ENCODE assay signal across 8 cellular contexts in genomic region chr2:48343571-48344440, GRCh38. TPM values are rescaled to one million over a fixed set of nuclear protein-coding genes. Genes with fewer than 3 reads are reported as not detected.
DNase-seq lines count a peak whose midpoint lies in the region; ATAC-seq and TF ChIP-seq lines count a peak whose summit lies in the region.

No MANE protein-coding gene starts in this region.

- H3K4me3 ChIP-seq in heart left ventricle (peak overlapping the region in 8 of 12 donors; percentile 1 to 40 (median 20)), right cardiac atrium (ENCODE audit: low read length) (no peak overlapping the region), suprapubic skin (peak overlapping the region; percentile 3)

- H3K27ac ChIP-seq in heart left ventricle (peak overlapping the region in 11 of 12 donors; percentile 6 to 79 (median 38)), right cardiac atrium (ENCODE audit: low read length) (peak overlapping the region; percentile 45), suprapubic skin (peak overlapping the region; percentile 13)

- H3K4me1 Mint-ChIP-seq in activated B cell treated with CpG ODN at 0.5 μM for 24 hours: peaks cover 39% of the 10 kb centered on the region

- H3K27me3 ChIP-seq in heart left ventricle (no peaks in the 10 kb centered on the region), right cardiac atrium (ENCODE audit: control insufficient read depth, insufficient read depth) (no peaks in the 10 kb centered on the region), suprapubic skin (no peaks in the 10 kb centered on the region)

- peak in 1 of 4 donors; percentile 36 for ATAC-seq in heart left ventricle
- ATAC-seq in left cardiac atrium: no peak
- ATAC-seq in HG03280 (IDR thresholded peaks at IDR 0.05; ENCODE audit: unreplicated experiment): peak; percentile 82
- ATAC-seq in activated B cell treated with CpG ODN at 0.5 μM for 24 hours (ENCODE audit: low read depth): peak; percentile 50
- ATAC-seq in right cardiac atrium: no peak

- CTCF ChIA-PET in activated B cell treated with CpG ODN at 0.5 μM for 24 hours (lab: Charles Lee): no interaction called here

- H3K9me3 ChIP-seq in heart left ventricle: peaks cover 0 to 21% (median 15%) of the 10 kb centered on the region in 12 donors
- H3K9me3 ChIP-seq in right cardiac atrium (ENCODE audit: control insufficient read depth, low read length): no peaks in the 10 kb centered on the region
- H3K9me3 ChIP-seq in suprapubic skin: peaks cover under 1% of the 10 kb centered on the region

- POLR2A ChIA-PET in activated B cell treated with CpG ODN at 0.5 μM for 24 hours (lab: Charles Lee): no interaction called here

- WGBS in heart left ventricle, 4 donors: 61 to 73% (median 67%) methylated on average over 6 of the region's 6 CpGs
- WGBS in right cardiac atrium: 67% methylated on average over 6 of the region's 6 CpGs
- WGBS in suprapubic skin: 75% methylated on average over 6 of the region's 6 CpGs

- in situ Hi-C loops in GM13977 (cut with MboI; ENCODE audit: low pct_unique_long_range_greater_than_20kb, low sequenced_read_pairs, unreplicated experiment): no loop called here

- TF ChIP-seq CTCF in heart left ventricle (IDR thresholded peaks at IDR 0.05) (no peak), activated B cell treated with CpG ODN at 0.5 μM for 24 hours (IDR thresholded peaks at IDR 0.05) (no peak), suprapubic skin (IDR thresholded peaks at IDR 0.05) (no peak), GM13977 (IDR thresholded peaks at IDR 0.05; ENCODE audit: extremely low read depth, insufficient read depth, missing control alignments) (no peak)

- H3K27me3 Mint-ChIP-seq in activated B cell treated with CpG ODN at 0.5 μM for 24 hours: no peaks in the 10 kb centered on the region

- TF ChIP-seq POLR2A in heart left ventricle (IDR thresholded peaks at IDR 0.05): no peak
- no peak for TF ChIP-seq POLR2A in suprapubic skin (IDR thresholded peaks at IDR 0.05)

- intact Hi-C loops in heart left ventricle (cut with DNase I): no loop called here
- intact Hi-C loops in left cardiac atrium (cut with DNase I): no loop called here
- intact Hi-C loops in activated B cell treated with CpG ODN at 0.5 μM for 24 hours (cut with micrococcal nuclease): loop anchor here (1.0 to 2.0 kb wide), 3 partner anchors 8 to 15 kb away; no protein-coding TSS in a partner anchor
- intact Hi-C loops in right cardiac atrium (cut with DNase I): no loop called here

- DNase-seq in heart left ventricle (no peak), left cardiac atrium (no peak), activated B cell treated with CpG ODN at 0.5 μM for 24 hours (no peak), right cardiac atrium (no peak), suprapubic skin (ENCODE audit: low spot score in 2 of 2) (no peak), GM13977 (ENCODE audit: low spot score) (no peak), foreskin melanocyte (no peak)

- peaks cover 0 to 69% (median 39%) of the 10 kb centered on the region in 12 donors for H3K4me1 ChIP-seq in heart left ventricle
- H3K4me1 ChIP-seq in right cardiac atrium (ENCODE audit: control insufficient read depth, insufficient read depth, low read length): peaks cover 7% of the 10 kb centered on the region
- peaks cover 28% of the 10 kb centered on the region for H3K4me1 ChIP-seq in suprapubic skin

- H3K36me3 ChIP-seq in heart left ventricle (peaks cover 0 to 10% (median 0%) of the 10 kb centered on the region in 9 donors), suprapubic skin (peaks cover 7% of the 10 kb centered on the region)

- peaks cover 22% of the 10 kb centered on the region for H3K9me3 Mint-ChIP-seq in activated B cell treated with CpG ODN at 0.5 μM for 24 hours

- H3K27ac Mint-ChIP-seq in activated B cell treated with CpG ODN at 0.5 μM for 24 hours: peak overlapping the region; percentile 9

- no peak for TF ChIP-seq EP300 in suprapubic skin (IDR thresholded peaks at IDR 0.05)

- peaks cover 35% of the 10 kb centered on the region for H3K36me3 Mint-ChIP-seq in activated B cell treated with CpG ODN at 0.5 μM for 24 hours (ENCODE audit: low read depth)

- H3K4me3 Mint-ChIP-seq in activated B cell treated with CpG ODN at 0.5 μM for 24 hours: peak overlapping the region; percentile 41

RNA-seq across cellular contexts. Expression of gene FOXN2, which starts 29.3 kb away (rescaled TPM):
- 10 to 100 TPM in 6 of 9 donors, 1 to 10 TPM in 3; 7.3 to 17.0 (median 13.0) TPM for total RNA-seq in heart left ventricle
- polyA plus RNA-seq in heart left ventricle: 1 to 10 TPM; 1.8 to 5.3 TPM
- total RNA-seq in left cardiac atrium: 10 to 100 TPM; 18.0 to 27.9 TPM
- total RNA-seq in activated B cell treated with CpG ODN at 0.5 μM for 24 hours: 35.0 and 36.0 TPM in 2 replicates
- 10 to 100 TPM; 15.2 to 22.2 (median 18.7) TPM for total RNA-seq in right cardiac atrium
- 4.4 TPM for polyA plus RNA-seq in right cardiac atrium
- total RNA-seq in suprapubic skin: 10 to 100 TPM; 13.8 to 23.6 (median 19.2) TPM

Comparison
In these comparisons a context has a peak if more than half of its experiments do, and no peak if none do; other contexts are left out.
1. ATAC-seq: peak in HG03280 (single experiment) and activated B cell treated with CpG ODN at 0.5 μM for 24 hours (single experiment); none in left cardiac atrium (0 of 2) and right cardiac atrium (0 of 2).
2. Peak in every context shown above with its lines, with median percentiles within 50 percentile points of each other: H3K27ac ChIP-seq.